ENCODE assay signal across 1 cellular context in the genomic region with DNA sequence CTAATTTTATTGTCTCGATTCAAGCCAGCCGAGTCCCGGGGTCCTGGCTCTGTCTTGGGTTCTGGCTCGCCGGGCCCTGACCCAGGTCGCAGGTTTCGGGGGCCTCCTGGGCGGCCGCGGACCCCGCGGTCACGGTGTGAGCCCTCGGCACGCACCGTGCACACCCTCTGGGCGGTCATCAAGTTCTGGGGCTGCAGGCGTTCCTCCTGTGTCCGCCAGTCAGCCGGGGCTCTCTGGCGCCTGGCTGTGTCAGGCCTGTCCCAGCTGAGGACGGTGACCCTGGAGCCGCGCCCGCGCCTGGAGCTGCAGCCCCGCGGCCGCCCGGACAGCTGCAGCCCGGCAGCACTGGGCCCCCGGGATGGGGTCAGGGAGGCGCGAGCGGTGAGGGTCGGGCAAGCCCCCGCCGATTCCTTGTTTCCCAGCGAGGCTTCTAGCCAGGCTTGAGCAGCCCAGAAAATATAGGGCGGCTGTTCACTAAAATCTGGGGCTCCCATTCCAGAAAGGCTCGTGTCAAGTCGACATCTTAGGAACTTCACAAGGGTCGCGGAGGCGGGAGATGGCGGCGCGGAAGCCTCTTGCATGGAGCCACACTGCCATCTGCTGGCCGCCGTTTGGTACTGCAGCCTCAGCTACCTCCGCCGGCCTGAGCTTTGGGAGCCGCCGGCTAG.
A peak's percentile ranks its signal among the peaks of the same experiment; 100 is the strongest.
TF ChIP-seq lines count a peak whose summit lies in the region.

No MANE protein-coding gene starts in this region.

TF ChIP-seq in HepG2, 621 proteins besides CTCF, POLR2A, EP300 and RAD21 (continues in another document):
- TF ChIP-seq, protein P1, sequence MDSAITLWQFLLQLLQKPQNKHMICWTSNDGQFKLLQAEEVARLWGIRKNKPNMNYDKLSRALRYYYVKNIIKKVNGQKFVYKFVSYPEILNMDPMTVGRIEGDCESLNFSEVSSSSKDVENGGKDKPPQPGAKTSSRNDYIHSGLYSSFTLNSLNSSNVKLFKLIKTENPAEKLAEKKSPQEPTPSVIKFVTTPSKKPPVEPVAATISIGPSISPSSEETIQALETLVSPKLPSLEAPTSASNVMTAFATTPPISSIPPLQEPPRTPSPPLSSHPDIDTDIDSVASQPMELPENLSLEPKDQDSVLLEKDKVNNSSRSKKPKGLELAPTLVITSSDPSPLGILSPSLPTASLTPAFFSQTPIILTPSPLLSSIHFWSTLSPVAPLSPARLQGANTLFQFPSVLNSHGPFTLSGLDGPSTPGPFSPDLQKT (CRISPR knock-in tag; IDR thresholded peaks at IDR 0.05; ENCODE audit: borderline replicate concordance), result no peak
- TF ChIP-seq, protein P2, sequence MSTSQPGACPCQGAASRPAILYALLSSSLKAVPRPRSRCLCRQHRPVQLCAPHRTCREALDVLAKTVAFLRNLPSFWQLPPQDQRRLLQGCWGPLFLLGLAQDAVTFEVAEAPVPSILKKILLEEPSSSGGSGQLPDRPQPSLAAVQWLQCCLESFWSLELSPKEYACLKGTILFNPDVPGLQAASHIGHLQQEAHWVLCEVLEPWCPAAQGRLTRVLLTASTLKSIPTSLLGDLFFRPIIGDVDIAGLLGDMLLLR (CRISPR knock-in tag; IDR thresholded peaks at IDR 0.05), result peak; percentile 44; the same call in 1 of the 2 replicates
- TF ChIP-seq ZNF501 (CRISPR knock-in tag; IDR thresholded peaks at IDR 0.05) (peak; percentile 64; the same call in 1 of the 2 replicates), SIX4 (CRISPR knock-in tag; IDR thresholded peaks at IDR 0.05) (no peak), PPARG (CRISPR knock-in tag; conservative IDR thresholded peaks at IDR 0.05) (no peak), ZBTB1 (CRISPR knock-in tag; IDR thresholded peaks at IDR 0.05; ENCODE audit: borderline replicate concordance) (no peak), ZFP62 (CRISPR knock-in tag; IDR thresholded peaks at IDR 0.05) (no peak), HNRNPK (IDR thresholded peaks at IDR 0.05; ENCODE audit: low read depth, low read length, poor library complexity, severe bottlenecking) (no peak), ZFX (CRISPR knock-in tag; IDR thresholded peaks at IDR 0.05; ENCODE audit: low read depth) (peak; percentile 56), ZNF317 (CRISPR knock-in tag; IDR thresholded peaks at IDR 0.05) (no peak), NAIF1 (CRISPR knock-in tag; IDR thresholded peaks at IDR 0.05; ENCODE audit: borderline replicate concordance) (no peak), BORCS8-MEF2B (CRISPR knock-in tag; IDR thresholded peaks at IDR 0.05) (no peak), MIER2 (CRISPR knock-in tag; IDR thresholded peaks at IDR 0.05) (no peak), ZNF772 (CRISPR knock-in tag; IDR thresholded peaks at IDR 0.05) (0 out of 2 replicates have a peak, but pooled peaks have one; percentile 41), ZNF430 (CRISPR knock-in tag; IDR thresholded peaks at IDR 0.05) (0 out of 2 replicates have a peak, but pooled peaks have one; percentile 23), MAFG (CRISPR knock-in tag; IDR thresholded peaks at IDR 0.05) (no peak), SOX6 (IDR thresholded peaks at IDR 0.05) (no peak), SOX6 (CRISPR knock-in tag; IDR thresholded peaks at IDR 0.05) (peak; percentile 46; the same call in 1 of the 2 replicates), FOSL2 (CRISPR knock-in tag; IDR thresholded peaks at IDR 0.05) (no peak), CC2D1A (CRISPR knock-in tag; IDR thresholded peaks at IDR 0.05) (no peak), ZNF329 (CRISPR knock-in tag; IDR thresholded peaks at IDR 0.05; ENCODE audit: low read depth) (no peak), HNRNPLL (IDR thresholded peaks at IDR 0.05; ENCODE audit: low read depth, low read length, poor library complexity, severe bottlenecking) (peak; percentile 39), FOXA3 (CRISPR knock-in tag; IDR thresholded peaks at IDR 0.05) (peak; percentile 9; the same call in 1 of the 2 replicates), PRPF4 (IDR thresholded peaks at IDR 0.05; ENCODE audit: low read depth, low read length, poor library complexity, severe bottlenecking) (no peak), ZSCAN31 (CRISPR knock-in tag; IDR thresholded peaks at IDR 0.05; ENCODE audit: low read depth) (0 out of 2 replicates have a peak, but pooled peaks have one; percentile 80), ERF (CRISPR knock-in tag; IDR thresholded peaks at IDR 0.05) (no peak), XRCC5 (optimal IDR thresholded peaks at IDR 0.05; ENCODE audit: low read length) (peak; percentile 30), FLYWCH1 (CRISPR knock-in tag; IDR thresholded peaks at IDR 0.05) (no peak)
- TF ChIP-seq, protein P3, sequence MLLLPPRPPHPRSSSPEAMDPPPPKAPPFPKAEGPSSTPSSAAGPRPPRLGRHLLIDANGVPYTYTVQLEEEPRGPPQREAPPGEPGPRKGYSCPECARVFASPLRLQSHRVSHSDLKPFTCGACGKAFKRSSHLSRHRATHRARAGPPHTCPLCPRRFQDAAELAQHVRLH (CRISPR knock-in tag; IDR thresholded peaks at IDR 0.05; ENCODE audit: borderline replicate concordance, low read depth), result peak; percentile 61; the same call in 1 of the 2 replicates
- TF ChIP-seq, protein P4, sequence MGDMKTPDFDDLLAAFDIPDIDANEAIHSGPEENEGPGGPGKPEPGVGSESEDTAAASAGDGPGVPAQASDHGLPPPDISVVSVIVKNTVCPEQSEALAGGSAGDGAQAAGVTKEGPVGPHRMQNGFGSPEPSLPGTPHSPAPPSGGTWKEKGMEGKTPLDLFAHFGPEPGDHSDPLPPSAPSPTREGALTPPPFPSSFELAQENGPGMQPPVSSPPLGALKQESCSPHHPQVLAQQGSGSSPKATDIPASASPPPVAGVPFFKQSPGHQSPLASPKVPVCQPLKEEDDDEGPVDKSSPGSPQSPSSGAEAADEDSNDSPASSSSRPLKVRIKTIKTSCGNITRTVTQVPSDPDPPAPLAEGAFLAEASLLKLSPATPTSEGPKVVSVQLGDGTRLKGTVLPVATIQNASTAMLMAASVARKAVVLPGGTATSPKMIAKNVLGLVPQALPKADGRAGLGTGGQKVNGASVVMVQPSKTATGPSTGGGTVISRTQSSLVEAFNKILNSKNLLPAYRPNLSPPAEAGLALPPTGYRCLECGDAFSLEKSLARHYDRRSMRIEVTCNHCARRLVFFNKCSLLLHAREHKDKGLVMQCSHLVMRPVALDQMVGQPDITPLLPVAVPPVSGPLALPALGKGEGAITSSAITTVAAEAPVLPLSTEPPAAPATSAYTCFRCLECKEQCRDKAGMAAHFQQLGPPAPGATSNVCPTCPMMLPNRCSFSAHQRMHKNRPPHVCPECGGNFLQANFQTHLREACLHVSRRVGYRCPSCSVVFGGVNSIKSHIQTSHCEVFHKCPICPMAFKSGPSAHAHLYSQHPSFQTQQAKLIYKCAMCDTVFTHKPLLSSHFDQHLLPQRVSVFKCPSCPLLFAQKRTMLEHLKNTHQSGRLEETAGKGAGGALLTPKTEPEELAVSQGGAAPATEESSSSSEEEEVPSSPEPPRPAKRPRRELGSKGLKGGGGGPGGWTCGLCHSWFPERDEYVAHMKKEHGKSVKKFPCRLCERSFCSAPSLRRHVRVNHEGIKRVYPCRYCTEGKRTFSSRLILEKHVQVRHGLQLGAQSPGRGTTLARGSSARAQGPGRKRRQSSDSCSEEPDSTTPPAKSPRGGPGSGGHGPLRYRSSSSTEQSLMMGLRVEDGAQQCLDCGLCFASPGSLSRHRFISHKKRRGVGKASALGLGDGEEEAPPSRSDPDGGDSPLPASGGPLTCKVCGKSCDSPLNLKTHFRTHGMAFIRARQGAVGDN (CRISPR knock-in tag; IDR thresholded peaks at IDR 0.05), result peak; percentile 79
- TF ChIP-seq, protein P5, sequence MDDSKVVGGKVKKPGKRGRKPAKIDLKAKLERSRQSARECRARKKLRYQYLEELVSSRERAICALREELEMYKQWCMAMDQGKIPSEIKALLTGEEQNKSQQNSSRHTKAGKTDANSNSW (CRISPR knock-in tag; IDR thresholded peaks at IDR 0.05; ENCODE audit: borderline replicate concordance), result 0 out of 2 replicates have a peak, but pooled peaks have one; percentile 43
- TF ChIP-seq, protein P6, sequence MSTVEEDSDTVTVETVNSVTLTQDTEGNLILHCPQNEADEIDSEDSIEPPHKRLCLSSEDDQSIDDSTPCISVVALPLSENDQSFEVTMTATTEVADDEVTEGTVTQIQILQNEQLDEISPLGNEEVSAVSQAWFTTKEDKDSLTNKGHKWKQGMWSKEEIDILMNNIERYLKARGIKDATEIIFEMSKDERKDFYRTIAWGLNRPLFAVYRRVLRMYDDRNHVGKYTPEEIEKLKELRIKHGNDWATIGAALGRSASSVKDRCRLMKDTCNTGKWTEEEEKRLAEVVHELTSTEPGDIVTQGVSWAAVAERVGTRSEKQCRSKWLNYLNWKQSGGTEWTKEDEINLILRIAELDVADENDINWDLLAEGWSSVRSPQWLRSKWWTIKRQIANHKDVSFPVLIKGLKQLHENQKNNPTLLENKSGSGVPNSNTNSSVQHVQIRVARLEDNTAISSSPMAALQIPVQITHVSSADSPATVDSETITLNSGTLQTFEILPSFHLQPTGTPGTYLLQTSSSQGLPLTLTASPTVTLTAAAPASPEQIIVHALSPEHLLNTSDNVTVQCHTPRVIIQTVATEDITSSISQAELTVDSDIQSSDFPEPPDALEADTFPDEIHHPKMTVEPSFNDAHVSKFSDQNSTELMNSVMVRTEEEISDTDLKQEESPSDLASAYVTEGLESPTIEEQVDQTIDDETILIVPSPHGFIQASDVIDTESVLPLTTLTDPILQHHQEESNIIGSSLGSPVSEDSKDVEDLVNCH (CRISPR knock-in tag; IDR thresholded peaks at IDR 0.05), result no peak
- TF ChIP-seq, protein P7, sequence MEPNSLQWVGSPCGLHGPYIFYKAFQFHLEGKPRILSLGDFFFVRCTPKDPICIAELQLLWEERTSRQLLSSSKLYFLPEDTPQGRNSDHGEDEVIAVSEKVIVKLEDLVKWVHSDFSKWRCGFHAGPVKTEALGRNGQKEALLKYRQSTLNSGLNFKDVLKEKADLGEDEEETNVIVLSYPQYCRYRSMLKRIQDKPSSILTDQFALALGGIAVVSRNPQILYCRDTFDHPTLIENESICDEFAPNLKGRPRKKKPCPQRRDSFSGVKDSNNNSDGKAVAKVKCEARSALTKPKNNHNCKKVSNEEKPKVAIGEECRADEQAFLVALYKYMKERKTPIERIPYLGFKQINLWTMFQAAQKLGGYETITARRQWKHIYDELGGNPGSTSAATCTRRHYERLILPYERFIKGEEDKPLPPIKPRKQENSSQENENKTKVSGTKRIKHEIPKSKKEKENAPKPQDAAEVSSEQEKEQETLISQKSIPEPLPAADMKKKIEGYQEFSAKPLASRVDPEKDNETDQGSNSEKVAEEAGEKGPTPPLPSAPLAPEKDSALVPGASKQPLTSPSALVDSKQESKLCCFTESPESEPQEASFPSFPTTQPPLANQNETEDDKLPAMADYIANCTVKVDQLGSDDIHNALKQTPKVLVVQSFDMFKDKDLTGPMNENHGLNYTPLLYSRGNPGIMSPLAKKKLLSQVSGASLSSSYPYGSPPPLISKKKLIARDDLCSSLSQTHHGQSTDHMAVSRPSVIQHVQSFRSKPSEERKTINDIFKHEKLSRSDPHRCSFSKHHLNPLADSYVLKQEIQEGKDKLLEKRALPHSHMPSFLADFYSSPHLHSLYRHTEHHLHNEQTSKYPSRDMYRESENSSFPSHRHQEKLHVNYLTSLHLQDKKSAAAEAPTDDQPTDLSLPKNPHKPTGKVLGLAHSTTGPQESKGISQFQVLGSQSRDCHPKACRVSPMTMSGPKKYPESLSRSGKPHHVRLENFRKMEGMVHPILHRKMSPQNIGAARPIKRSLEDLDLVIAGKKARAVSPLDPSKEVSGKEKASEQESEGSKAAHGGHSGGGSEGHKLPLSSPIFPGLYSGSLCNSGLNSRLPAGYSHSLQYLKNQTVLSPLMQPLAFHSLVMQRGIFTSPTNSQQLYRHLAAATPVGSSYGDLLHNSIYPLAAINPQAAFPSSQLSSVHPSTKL (CRISPR knock-in tag; IDR thresholded peaks at IDR 0.05), result peak; percentile 24; the same call in 1 of the 2 replicates
- TF ChIP-seq, protein P8, sequence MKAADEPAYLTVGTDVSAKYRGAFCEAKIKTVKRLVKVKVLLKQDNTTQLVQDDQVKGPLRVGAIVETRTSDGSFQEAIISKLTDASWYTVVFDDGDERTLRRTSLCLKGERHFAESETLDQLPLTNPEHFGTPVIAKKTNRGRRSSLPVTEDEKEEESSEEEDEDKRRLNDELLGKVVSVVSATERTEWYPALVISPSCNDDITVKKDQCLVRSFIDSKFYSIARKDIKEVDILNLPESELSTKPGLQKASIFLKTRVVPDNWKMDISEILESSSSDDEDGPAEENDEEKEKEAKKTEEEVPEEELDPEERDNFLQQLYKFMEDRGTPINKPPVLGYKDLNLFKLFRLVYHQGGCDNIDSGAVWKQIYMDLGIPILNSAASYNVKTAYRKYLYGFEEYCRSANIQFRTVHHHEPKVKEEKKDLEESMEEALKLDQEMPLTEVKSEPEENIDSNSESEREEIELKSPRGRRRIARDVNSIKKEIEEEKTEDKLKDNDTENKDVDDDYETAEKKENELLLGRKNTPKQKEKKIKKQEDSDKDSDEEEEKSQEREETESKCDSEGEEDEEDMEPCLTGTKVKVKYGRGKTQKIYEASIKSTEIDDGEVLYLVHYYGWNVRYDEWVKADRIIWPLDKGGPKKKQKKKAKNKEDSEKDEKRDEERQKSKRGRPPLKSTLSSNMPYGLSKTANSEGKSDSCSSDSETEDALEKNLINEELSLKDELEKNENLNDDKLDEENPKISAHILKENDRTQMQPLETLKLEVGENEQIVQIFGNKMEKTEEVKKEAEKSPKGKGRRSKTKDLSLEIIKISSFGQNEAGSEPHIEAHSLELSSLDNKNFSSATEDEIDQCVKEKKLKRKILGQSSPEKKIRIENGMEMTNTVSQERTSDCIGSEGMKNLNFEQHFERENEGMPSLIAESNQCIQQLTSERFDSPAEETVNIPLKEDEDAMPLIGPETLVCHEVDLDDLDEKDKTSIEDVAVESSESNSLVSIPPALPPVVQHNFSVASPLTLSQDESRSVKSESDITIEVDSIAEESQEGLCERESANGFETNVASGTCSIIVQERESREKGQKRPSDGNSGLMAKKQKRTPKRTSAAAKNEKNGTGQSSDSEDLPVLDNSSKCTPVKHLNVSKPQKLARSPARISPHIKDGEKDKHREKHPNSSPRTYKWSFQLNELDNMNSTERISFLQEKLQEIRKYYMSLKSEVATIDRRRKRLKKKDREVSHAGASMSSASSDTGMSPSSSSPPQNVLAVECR (CRISPR knock-in tag; IDR thresholded peaks at IDR 0.05; ENCODE audit: borderline replicate concordance), result peak; percentile 54; the same call in 1 of the 2 replicates
- TF ChIP-seq, protein P9, sequence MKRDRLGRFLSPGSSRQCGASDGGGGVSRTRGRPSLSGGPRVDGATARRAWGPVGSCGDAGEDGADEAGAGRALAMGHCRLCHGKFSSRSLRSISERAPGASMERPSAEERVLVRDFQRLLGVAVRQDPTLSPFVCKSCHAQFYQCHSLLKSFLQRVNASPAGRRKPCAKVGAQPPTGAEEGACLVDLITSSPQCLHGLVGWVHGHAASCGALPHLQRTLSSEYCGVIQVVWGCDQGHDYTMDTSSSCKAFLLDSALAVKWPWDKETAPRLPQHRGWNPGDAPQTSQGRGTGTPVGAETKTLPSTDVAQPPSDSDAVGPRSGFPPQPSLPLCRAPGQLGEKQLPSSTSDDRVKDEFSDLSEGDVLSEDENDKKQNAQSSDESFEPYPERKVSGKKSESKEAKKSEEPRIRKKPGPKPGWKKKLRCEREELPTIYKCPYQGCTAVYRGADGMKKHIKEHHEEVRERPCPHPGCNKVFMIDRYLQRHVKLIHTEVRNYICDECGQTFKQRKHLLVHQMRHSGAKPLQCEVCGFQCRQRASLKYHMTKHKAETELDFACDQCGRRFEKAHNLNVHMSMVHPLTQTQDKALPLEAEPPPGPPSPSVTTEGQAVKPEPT (CRISPR knock-in tag; IDR thresholded peaks at IDR 0.05; ENCODE audit: low read depth), result peak; percentile 74; the same call in 1 of the 2 replicates
- TF ChIP-seq, protein P10, sequence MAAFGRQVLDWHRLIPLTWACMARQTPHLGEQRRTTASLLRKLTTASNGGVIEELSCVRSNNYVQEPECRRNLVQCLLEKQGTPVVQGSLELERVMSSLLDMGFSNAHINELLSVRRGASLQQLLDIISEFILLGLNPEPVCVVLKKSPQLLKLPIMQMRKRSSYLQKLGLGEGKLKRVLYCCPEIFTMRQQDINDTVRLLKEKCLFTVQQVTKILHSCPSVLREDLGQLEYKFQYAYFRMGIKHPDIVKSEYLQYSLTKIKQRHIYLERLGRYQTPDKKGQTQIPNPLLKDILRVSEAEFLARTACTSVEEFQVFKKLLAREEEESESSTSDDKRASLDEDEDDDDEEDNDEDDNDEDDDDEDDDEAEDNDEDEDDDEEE (CRISPR knock-in tag; IDR thresholded peaks at IDR 0.05), result no peak; the same call in 1 of the 2 replicates
